ENCODE assay signal across 12 cellular contexts in the genomic region with DNA sequence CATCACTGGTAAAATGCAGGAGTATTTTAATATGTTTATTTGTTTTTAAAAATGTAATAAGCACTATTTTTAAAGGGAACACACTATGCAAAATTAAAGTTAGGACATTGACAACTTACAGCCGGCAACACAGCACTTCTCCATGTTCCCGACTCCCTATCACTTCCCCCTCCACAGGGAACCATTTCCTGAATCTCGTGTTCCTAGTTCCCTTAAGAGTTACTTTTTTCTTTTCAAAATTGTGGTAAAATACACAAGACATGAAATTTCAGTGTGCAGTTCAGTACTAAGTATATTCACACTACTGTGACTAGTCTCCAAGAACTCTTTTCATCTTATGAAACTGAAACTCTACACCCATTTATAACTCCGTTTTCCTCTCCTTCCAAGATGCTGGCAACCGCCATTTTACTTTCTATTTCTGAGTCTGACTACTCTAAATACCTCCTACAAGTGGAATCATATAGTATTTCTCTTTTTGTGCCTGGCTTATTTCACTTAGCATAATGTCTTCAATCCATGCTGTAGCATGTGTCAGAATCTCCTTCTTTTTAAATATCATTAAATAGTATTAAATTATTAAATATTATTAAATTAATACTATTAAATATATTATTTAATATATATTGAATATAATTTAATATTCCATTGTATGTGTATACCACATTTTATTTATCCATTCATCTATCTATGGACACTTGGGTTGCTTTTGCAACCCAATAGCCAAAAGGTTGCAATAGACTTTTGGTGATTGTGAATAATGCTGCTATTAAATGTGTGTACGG. TPM values are rescaled to one million over a fixed set of nuclear protein-coding genes. Genes with fewer than 3 reads are reported as not detected.
DNase-seq lines count a peak whose midpoint lies in the region; ATAC-seq and TF ChIP-seq lines count a peak whose summit lies in the region.
"Had no signal": no experiment of that assay in that cellular context is flagged by ENCODE, and none has a peak within 500 bp of the region (broad histone marks: within the 10 kb centered on the region; RNA-seq: fewer than 3 reads in every experiment).

No MANE protein-coding gene starts in this region.

- H3K36me3 ChIP-seq in skeletal muscle tissue (ENCODE audit: control insufficient read depth in 3 of 3, insufficient read depth in 3 of 3, low read length in 3 of 3) = no peaks in the 10 kb centered on the region

- TF ChIP-seq POLR2A in GM18505 (IDR thresholded peaks at IDR 0.05; ENCODE audit: borderline replicate concordance, extremely low read depth, insufficient read depth, insufficient read length) = no peak

- H3K9me3 ChIP-seq in skeletal muscle tissue (ENCODE audit: control insufficient read depth in 3 of 3, low read length in 3 of 3) = no peaks in the 10 kb centered on the region

- H3K27ac ChIP-seq in skeletal muscle tissue (ENCODE audit: low read depth, low read length) = no peak overlapping the region

- no peaks in the 10 kb centered on the region for H3K4me1 ChIP-seq in skeletal muscle tissue (ENCODE audit: control insufficient read depth in 3 of 3, insufficient read depth in 3 of 3, low read length in 3 of 3)

- no peak for ATAC-seq in GM19328 (IDR thresholded peaks at IDR 0.05; ENCODE audit: unreplicated experiment)
- no peak for ATAC-seq in GM18519 (IDR thresholded peaks at IDR 0.05; ENCODE audit: low FRiP score, unreplicated experiment)
- ATAC-seq in GM18505 (IDR thresholded peaks at IDR 0.05; ENCODE audit: unreplicated experiment) = no peak

- no peak for TF ChIP-seq CTCF in choroid plexus epithelial cell (conservative IDR thresholded peaks at IDR 0.05; ENCODE audit: low read depth, low read length)

- H3K27me3 ChIP-seq in skeletal muscle tissue (ENCODE audit: control insufficient read depth in 3 of 3, insufficient read depth in 3 of 3, low read length in 3 of 3) = no peaks in the 10 kb centered on the region

- DNase-seq in activated CD4-positive, alpha-beta T cell treated with anti-CD3 and anti-CD28 coated beads for 48 hours = peak; percentile 16
- DNase-seq in activated CD4-positive, alpha-beta T cell treated with anti-CD3 and anti-CD28 coated beads, Interleukin-2, amount 50 U/mL, for 48 hours = no peak
- DNase-seq in NOMO-1 (lab: John Stamatoyannopoulos, UW; ENCODE audit: unreplicated experiment in 2 of 2) (peak; percentile 4 to 58), choroid plexus epithelial cell (ENCODE audit: low read depth) (peak; percentile 54)
- DNase-seq: C1 segment of cervical spinal cord; effector CD8-positive, alpha-beta T cell; NCI-H146; stimulated activated CD4-positive, alpha-beta T cell treated with anti-CD3 and anti-CD28 coated beads, Interleukin-4, amount 100 ng/mL, for 4 hours had no signal

- peak overlapping the region in 2 of 3 donors; percentile 23 to 47 for H3K9ac ChIP-seq in skeletal muscle tissue (ENCODE audit: low read depth in 1 of 3, low read length in 3 of 3)

- H3K4me3 ChIP-seq in choroid plexus epithelial cell (ENCODE audit: low read depth, low read length) = peak overlapping the region; percentile 50
- H3K4me3 ChIP-seq in skeletal muscle tissue (ENCODE audit: low read length in 3 of 3) = peak overlapping the region; percentile 38 to 75 (median 52)

RNA-seq across cellular contexts. Expression of a gene that starts 25.9 kb away (rescaled TPM):
- total RNA-seq in skeletal muscle tissue = 53.2 TPM

Comparison
In these comparisons a context has a peak if more than half of its experiments do, and no peak if none do; other contexts are left out.
1. DNase-seq: peak in activated CD4-positive, alpha-beta T cell treated with anti-CD3 and anti-CD28 coated beads for 48 hours (single experiment), NOMO-1 (2 of 2) and choroid plexus epithelial cell (single experiment); none in activated CD4-positive, alpha-beta T cell treated with anti-CD3 and anti-CD28 coated beads, Interleukin-2, amount 50 U/mL, for 48 hours (0 of 2).